Comparison of ENCODE assay signal across 7 cellular contexts in genomic region chr17:60601443-60602384, GRCh38. TPM values are rescaled to one million over a fixed set of nuclear protein-coding genes. Genes with fewer than 3 reads are reported as not detected.
A peak's percentile ranks its signal among the peaks of the same experiment; 100 is the strongest.
DNase-seq lines count a peak whose midpoint lies in the region; ATAC-seq, FAIRE-seq and TF ChIP-seq lines count a peak whose summit lies in the region.

No MANE protein-coding gene starts in this region.

- WGBS in small intestine, 3 donors = 1% methylated on average over 14 of the region's 14 CpGs

- no peak for ATAC-seq in T-cell (replicated peaks in 1 of 4)
- ATAC-seq in central memory CD8-positive, alpha-beta T cell (replicated peaks; ENCODE audit: extremely low read depth, poor library complexity, severe bottlenecking) = no peak
- no peak for ATAC-seq in GM19324 (IDR thresholded peaks at IDR 0.05; ENCODE audit: low FRiP score, unreplicated experiment)

- CTCF ChIA-PET in GM10248 (lab: Yijun Ruan, JAX) = interaction anchor here (0.7 to 7.1 kb wide), 10 partner anchors 11 to 211 kb away, joined by 3 to 34 read pairs (median 3); no protein-coding TSS in a partner anchor
- CTCF ChIA-PET in T-cell (lab: Charles Lee) = interaction anchor here (0.6 to 1.0 kb wide), 9 partner anchors 10 to 202 kb away, joined by 3 to 5 read pairs (median 3); no protein-coding TSS in a partner anchor

- H3K9me3 Mint-ChIP-seq in T-cell = no peaks in the 10 kb centered on the region
- H3K9me3 Mint-ChIP-seq in central memory CD8-positive, alpha-beta T cell = no peaks in the 10 kb centered on the region

- H3K36me3 Mint-ChIP-seq in T-cell = peaks cover 8% of the 10 kb centered on the region
- H3K36me3 Mint-ChIP-seq in central memory CD8-positive, alpha-beta T cell (ENCODE audit: insufficient read depth) = peaks cover 20% of the 10 kb centered on the region

- DNase-seq in GM10248 (ENCODE audit: extremely low spot score) (peak; percentile 54), NCI-H1105 treated with DMSO at 0.1 percent for 48 hours (lab: John Stamatoyannopoulos, UW) (peak; percentile 77), T-cell (peak in 19 of 34 experiments; percentile 2 to 44 (median 11)), islet precursor cell (peak; percentile 69), small intestine (peak; percentile 87)
- peak in 1 of 2 donors; percentile 12 for DNase-seq in central memory CD8-positive, alpha-beta T cell (ENCODE audit: low spot score in 2 of 2)

- H3K27ac ChIP-seq in small intestine (ENCODE audit: low read depth in 1 of 2, low read length in 1 of 2) = peak overlapping the region in 1 of 2 donors; percentile 93

- H3K4me1 ChIP-seq in small intestine (ENCODE audit: control insufficient read depth in 2 of 2, insufficient read depth in 1 of 2, low read depth in 1 of 2, low read length in 1 of 2) = peaks cover 0 to 11% of the 10 kb centered on the region in 2 donors

- H3K27ac Mint-ChIP-seq in T-cell = peak overlapping the region; percentile 70 to 76
- peak overlapping the region; percentile 93 for H3K27ac Mint-ChIP-seq in central memory CD8-positive, alpha-beta T cell (ENCODE audit: low read depth)

- H3K4me3 ChIP-seq in small intestine (ENCODE audit: low read depth in 1 of 2, low read length in 2 of 2) = peak overlapping the region; percentile 54 to 86

- FAIRE-seq in small intestine (lab: Jason Lieb, UNC) = no peak

- no peaks in the 10 kb centered on the region for H3K27me3 Mint-ChIP-seq in T-cell
- H3K27me3 Mint-ChIP-seq in central memory CD8-positive, alpha-beta T cell = no peaks in the 10 kb centered on the region

- H3K9me3 ChIP-seq in small intestine (ENCODE audit: control insufficient read depth, low read depth) = no peaks in the 10 kb centered on the region

- POLR2A ChIA-PET in GM10248 (lab: Yijun Ruan, JAX) (interaction anchor here (0.7 kb wide), 3 partner anchors 11 to 51 kb away, joined by 3 read pairs; no protein-coding TSS in a partner anchor), T-cell (lab: Charles Lee) (interaction anchor here in 1 of 2 donors (0.6 to 0.7 kb wide), 2 partner anchors 147 to 981 kb away, joined by 3 to 4 read pairs; no protein-coding TSS in a partner anchor)

- H3K4me1 Mint-ChIP-seq in T-cell = peaks cover 54 to 59% (median 58%) of the 10 kb centered on the region in 3 donors
- H3K4me1 Mint-ChIP-seq in central memory CD8-positive, alpha-beta T cell = peaks cover 37% of the 10 kb centered on the region

- peak overlapping the region; percentile 94 to 98 (median 96) for H3K4me3 Mint-ChIP-seq in T-cell
- H3K4me3 Mint-ChIP-seq in central memory CD8-positive, alpha-beta T cell = peak overlapping the region; percentile 97

- no peaks in the 10 kb centered on the region for H3K27me3 ChIP-seq in small intestine (ENCODE audit: control insufficient read depth in 2 of 2, insufficient read depth in 2 of 2, low read length in 2 of 2)

- TF ChIP-seq CTCF in GM10248 (IDR thresholded peaks at IDR 0.05; ENCODE audit: control extremely low read depth, extremely low read depth, low read depth, missing control alignments) = no peak

- H3K36me3 ChIP-seq in small intestine (ENCODE audit: control insufficient read depth in 2 of 2, insufficient read depth in 2 of 2, low read length in 2 of 2) = no peaks in the 10 kb centered on the region

RNA-seq across cellular contexts. Expression of gene PPM1D, which starts 1.7 kb away (rescaled TPM):
- 10 to 100 TPM; 17.0 to 22.5 (median 19.6) TPM for total RNA-seq in T-cell
- polyA plus RNA-seq in small intestine = 1 to 10 TPM; 3.8 to 5.8 (median 5.5) TPM
